ENCODE assay signal across 8 cellular contexts in genomic region chr18:79704631-79705030, GRCh38.
"Had no signal": no experiment of that assay in that cellular context is flagged by ENCODE, and none has a peak within 500 bp of the region (broad histone marks: within the 10 kb centered on the region; RNA-seq: fewer than 3 reads in every experiment).

No MANE protein-coding gene starts in this region.

- H3K27ac Mint-ChIP-seq: GM23338, HFFc6 had no signal

- ATAC-seq: GM23338, HCT116 had no signal

- H3K9me3 Mint-ChIP-seq: GM23338, H9, HFFc6 had no signal

- H3K9me3 ChIP-seq: HAP-1 had no signal

- H3K27ac ChIP-seq: GM23248 had no signal

- H2AFZ ChIP-seq: GM23248, GM23338 had no signal

- DNase-seq: GM23248, GOT3, H9, HCEC 1CT, HFFc6 had no signal

- H3K4me3 ChIP-seq: GM23248, GM23338, HAP-1 had no signal

- H3K4me3 Mint-ChIP-seq: GM23338, H9, HFFc6 had no signal

- H3K4me1 ChIP-seq: HAP-1 had no signal

- H3K4me1 Mint-ChIP-seq: GM23338, H9 had no signal

- H3K4me2 ChIP-seq: GM23338 had no signal

- H3K9ac ChIP-seq: GM23248 had no signal
